Comparison of ENCODE assay signal across 8 cellular contexts in genomic region chr10:78973901-78974408, GRCh38.
DNase-seq lines count a peak whose midpoint lies in the region; ATAC-seq and TF ChIP-seq lines count a peak whose summit lies in the region.

No MANE protein-coding gene starts in this region.

- H3K4me1 Mint-ChIP-seq in activated CD8-positive, alpha-beta T cell treated with anti-CD3 and anti-CD28 coated beads for 36 hours (ENCODE audit: low read depth): peaks cover 42% of the 10 kb centered on the region

- ATAC-seq in GM19025 (IDR thresholded peaks at IDR 0.05; ENCODE audit: low read depth, unreplicated experiment) (peak; percentile 52), HG03280 (IDR thresholded peaks at IDR 0.05; ENCODE audit: unreplicated experiment) (peak; percentile 42)
- peak; percentile 38 for ATAC-seq in activated CD8-positive, alpha-beta T cell treated with anti-CD3 and anti-CD28 coated beads for 36 hours

- CTCF ChIA-PET in activated CD8-positive, alpha-beta T cell treated with anti-CD3 and anti-CD28 coated beads for 36 hours (lab: Charles Lee): interaction anchor here (0.6 to 4.0 kb wide), 13 partner anchors 7 to 269 kb away, joined by 3 to 27 read pairs (median 3); no protein-coding TSS in a partner anchor

- POLR2A ChIA-PET in activated CD8-positive, alpha-beta T cell treated with anti-CD3 and anti-CD28 coated beads for 36 hours (lab: Charles Lee): interaction anchor here (0.7 to 1.5 kb wide), 9 partner anchors 10 to 940 kb away, joined by 3 to 6 read pairs (median 4); partner anchors contain the start of gene RPS24

- H3K9me3 Mint-ChIP-seq in activated CD8-positive, alpha-beta T cell treated with anti-CD3 and anti-CD28 coated beads for 36 hours: no peaks in the 10 kb centered on the region

- TF ChIP-seq CTCF in AG09309 (IDR thresholded peaks at IDR 0.05; ENCODE audit: control insufficient read depth, insufficient read depth, low read depth, low read length, missing control alignments): peak; percentile 14
- TF ChIP-seq CTCF in activated CD8-positive, alpha-beta T cell treated with anti-CD3 and anti-CD28 coated beads for 36 hours (IDR thresholded peaks at IDR 0.05): no peak

- H3K4me3 Mint-ChIP-seq in activated CD8-positive, alpha-beta T cell treated with anti-CD3 and anti-CD28 coated beads for 36 hours: peak overlapping the region; percentile 82

- peak overlapping the region; percentile 99 for H3K27ac Mint-ChIP-seq in activated CD8-positive, alpha-beta T cell treated with anti-CD3 and anti-CD28 coated beads for 36 hours

- intact Hi-C loops in activated CD8-positive, alpha-beta T cell treated with anti-CD3 and anti-CD28 coated beads for 36 hours (cut with micrococcal nuclease): loop anchor here (5.0 kb wide), 1 partner anchor 93 kb away; the partner anchor contains the start of gene ZMIZ1

- H3K36me3 Mint-ChIP-seq in activated CD8-positive, alpha-beta T cell treated with anti-CD3 and anti-CD28 coated beads for 36 hours (ENCODE audit: low read depth): no peaks in the 10 kb centered on the region

- no peaks in the 10 kb centered on the region for H3K27me3 Mint-ChIP-seq in activated CD8-positive, alpha-beta T cell treated with anti-CD3 and anti-CD28 coated beads for 36 hours

- H3K4me3 ChIP-seq in AG09309 (ENCODE audit: control insufficient read depth, low read depth, low read length): peak overlapping the region; percentile 36

- DNase-seq in AG09309 (ENCODE audit: low read depth): no peak
- peak; percentile 44 for DNase-seq in NCI-H226
- peak; percentile 71 for DNase-seq in activated CD8-positive, alpha-beta T cell treated with anti-CD3 and anti-CD28 coated beads for 36 hours
- DNase-seq in epidermal melanocyte (ENCODE audit: insufficient read length, low spot score): peak; percentile 67
- peak; percentile 72 for DNase-seq in middle frontal gyrus (ENCODE audit: extremely low spot score, low spot score)
- peak in 4 of 6 experiments; percentile 23 to 42 (median 29) for DNase-seq in stimulated activated naive CD4-positive, alpha-beta T cell (lab: John Stamatoyannopoulos, UW)
